ENCODE assay signal across 14 cellular contexts in genomic region chr10:119095648-119096047, GRCh38.
"Had no signal": no experiment of that assay in that cellular context is flagged by ENCODE, and none has a peak within 500 bp of the region (broad histone marks: within the 10 kb centered on the region; RNA-seq: fewer than 3 reads in every experiment).

No MANE protein-coding gene starts in this region.

- H3K27me3 Mint-ChIP-seq: activated B cell treated with CpG ODN at 0.5 μM for 24 hours had no signal

- H3K36me3 ChIP-seq: colonic mucosa, lower lobe of right lung, right atrium auricular region, upper lobe of right lung had no signal

- H3K4me3 Mint-ChIP-seq: activated B cell treated with CpG ODN at 0.5 μM for 24 hours had no signal

- H3K27ac Mint-ChIP-seq: activated B cell treated with CpG ODN at 0.5 μM for 24 hours, progenitor cell of endocrine pancreas had no signal

- DNase-seq: activated B cell treated with CpG ODN at 0.5 μM for 24 hours; amniotic stem cell; colonic mucosa; left colon; lower lobe of right lung; stimulated activated CD4-positive, alpha-beta T cell treated with anti-CD3 and anti-CD28 coated beads, Interleukin-15, amount 100 ng/mL, for 24 hours; stimulated activated CD4-positive, alpha-beta T cell treated with anti-CD3 and anti-CD28 coated beads, Interleukin-4, amount 100 ng/mL, for 1 hour; stimulated activated naive CD4-positive, alpha-beta T cell treated with Interleukin-2 at 50 U/mL for 16 hours; upper lobe of right lung had no signal

- ATAC-seq: activated naive CD4-positive, alpha-beta T cell treated with anti-CD3 and anti-CD28 coated beads, Interleukin-2, amount 50 U/mL, for 72 hours; esophagus mucosa; left colon; lower lobe of right lung; upper lobe of right lung had no signal

- H3K4me1 ChIP-seq: colonic mucosa, lower lobe of right lung, right atrium auricular region, upper lobe of right lung had no signal

- H3K9me3 ChIP-seq: colonic mucosa, lower lobe of right lung, right atrium auricular region, upper lobe of right lung had no signal

- H3K4me3 ChIP-seq: colonic mucosa, lower lobe of right lung, right atrium auricular region, skin epidermis, upper lobe of right lung had no signal

- H3K9me3 Mint-ChIP-seq: activated B cell treated with CpG ODN at 0.5 μM for 24 hours; activated naive CD4-positive, alpha-beta T cell treated with anti-CD3 and anti-CD28 coated beads, Interleukin-2, amount 50 U/mL, for 72 hours had no signal

- H3K27ac ChIP-seq: colonic mucosa, lower lobe of right lung, right atrium auricular region, skin epidermis, upper lobe of right lung had no signal

- H3K36me3 Mint-ChIP-seq: activated naive CD4-positive, alpha-beta T cell treated with anti-CD3 and anti-CD28 coated beads, Interleukin-2, amount 50 U/mL, for 72 hours had no signal
